21 cellular contexts compared by ENCODE assay signal in genomic region chr16:82384017-82384416, GRCh38.
DNase-seq lines count a peak whose midpoint lies in the region; ATAC-seq, FAIRE-seq and TF ChIP-seq lines count a peak whose summit lies in the region.
"Had no signal": no experiment of that assay in that cellular context is flagged by ENCODE, and none has a peak within 500 bp of the region (broad histone marks: within the 10 kb centered on the region; RNA-seq: fewer than 3 reads in every experiment).

No MANE protein-coding gene starts in this region.

- DNase-seq in GM12864 (ENCODE audit: low read depth) (peak; percentile 5), bronchial epithelial cell (ENCODE audit: low read depth) (no peak), immature natural killer cell (no peak), NCI-H774 (lab: John Stamatoyannopoulos, UW) (no peak), ecto neural progenitor cell (ENCODE audit: low spot score) (no peak)
- DNase-seq: Calu3; CD8-positive, alpha-beta T cell; DMS79 treated with DMSO at 0.1 percent for 48 hours; KBM-7; NCI-H1105 treated with DMSO at 0.1 percent for 48 hours; NCI-H1694; NCI-H345; NCI-H524 treated with DMSO at 0.1 percent for 48 hours; PC-9; T1000 had no signal

- H3K4me3 Mint-ChIP-seq in immature natural killer cell: no peak overlapping the region
- H3K4me3 Mint-ChIP-seq: CD8-positive, alpha-beta T cell had no signal

- TF ChIP-seq CTCF in GM12864 (IDR thresholded peaks at IDR 0.05; ENCODE audit: low read depth, low read length, missing control alignments) (no peak), bronchial epithelial cell (IDR thresholded peaks at IDR 0.05; ENCODE audit: insufficient read depth, low read length, severe bottlenecking) (no peak)

- no peaks in the 10 kb centered on the region for H3K36me3 ChIP-seq in bronchial epithelial cell (ENCODE audit: control insufficient read depth, insufficient read depth, low read length)
- H3K36me3 ChIP-seq: BLaER1 treated with 17β-estradiol and CSF1 and Interleukin-3, amounts not matched to agents 10 nM and 100 nM had no signal

- peaks cover 0 to 1% (median 0%) of the 10 kb centered on the region in 6 donors for H3K9me3 Mint-ChIP-seq in immature natural killer cell

- FAIRE-seq in bronchial epithelial cell (lab: Jason Lieb, UNC): peak; percentile 80
- FAIRE-seq: GM18507, H1 had no signal

- peaks cover 0 to 6% (median 2%) of the 10 kb centered on the region in 3 donors for H3K27me3 Mint-ChIP-seq in immature natural killer cell (ENCODE audit: low read depth in 3 of 3)

- peak; percentile 64 for ATAC-seq in GM18870 (IDR thresholded peaks at IDR 0.05; ENCODE audit: unreplicated experiment)
- ATAC-seq in HG03045 (IDR thresholded peaks at IDR 0.05; ENCODE audit: unreplicated experiment): peak; percentile 53
- no peak for ATAC-seq in GM18873 (IDR thresholded peaks at IDR 0.05; ENCODE audit: low FRiP score, unreplicated experiment)
- ATAC-seq: CD8-positive, alpha-beta T cell had no signal

- no peak overlapping the region for H3K27ac Mint-ChIP-seq in immature natural killer cell
- H3K27ac Mint-ChIP-seq: CD8-positive, alpha-beta T cell had no signal

- no peaks in the 10 kb centered on the region for H3K4me1 Mint-ChIP-seq in immature natural killer cell

- H3K36me3 Mint-ChIP-seq in immature natural killer cell: no peaks in the 10 kb centered on the region
- H3K36me3 Mint-ChIP-seq: CD8-positive, alpha-beta T cell had no signal

- no peaks in the 10 kb centered on the region for H3K27me3 ChIP-seq in bronchial epithelial cell (ENCODE audit: control insufficient read depth, insufficient read depth, low read length)
- H3K27me3 ChIP-seq: BLaER1 treated with 17β-estradiol and CSF1 and Interleukin-3, amounts not matched to agents 10 nM and 100 nM had no signal

- H3K4me3 ChIP-seq in GM12864 (ENCODE audit: low read depth, low read length): no peak overlapping the region
- no peak overlapping the region for H3K4me3 ChIP-seq in bronchial epithelial cell (ENCODE audit: low read depth, low read length)
- H3K4me3 ChIP-seq: BLaER1 treated with 17β-estradiol and CSF1 and Interleukin-3, amounts not matched to agents 10 nM and 100 nM; PC-9 had no signal
